In the genomic region with DNA sequence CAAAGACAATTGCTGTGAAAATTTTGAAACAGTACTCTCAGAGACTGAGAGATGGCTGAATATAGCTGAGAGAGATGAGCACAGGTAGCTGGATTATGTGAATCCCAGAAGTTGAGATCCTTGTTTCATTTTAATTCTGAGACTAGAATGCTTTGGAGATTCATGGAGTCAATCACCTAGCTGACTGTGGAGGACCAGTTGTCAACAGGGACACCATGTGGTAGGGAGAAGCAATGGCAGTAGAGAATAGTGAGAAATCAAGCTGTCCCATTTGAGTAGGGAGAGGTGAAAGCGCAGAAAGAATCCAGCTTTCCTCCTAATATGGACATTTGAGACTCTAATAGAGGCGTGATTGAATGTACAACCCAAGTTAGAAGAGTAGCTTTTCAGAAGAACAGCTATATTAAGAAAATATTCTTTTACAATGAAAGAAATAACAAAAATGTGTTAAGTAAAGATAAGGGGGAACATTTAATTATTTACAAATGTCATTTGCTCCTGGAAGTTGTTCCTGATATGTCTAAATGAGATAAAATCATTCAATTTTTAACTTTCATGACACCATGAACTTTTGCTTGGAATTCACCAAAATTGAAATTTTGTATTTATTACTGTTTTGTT, we compare ENCODE assay signal across 8 cellular contexts. TPM values are rescaled to one million over a fixed set of nuclear protein-coding genes. Genes with fewer than 3 reads are reported as not detected.
DNase-seq lines count a peak whose midpoint lies in the region; ATAC-seq and TF ChIP-seq lines count a peak whose summit lies in the region.

No MANE protein-coding gene starts in this region.

- ATAC-seq in GM21723 (IDR thresholded peaks at IDR 0.05; ENCODE audit: unreplicated experiment): peak; percentile 89
- ATAC-seq in gastroesophageal sphincter: peak; percentile 60
- no peak for ATAC-seq in activated CD4-positive, CD25-positive, alpha-beta regulatory T cell treated with anti-CD3 and anti-CD28 coated beads, Interleukin-2, amount 50 U/mL, for 24 hours

- TF ChIP-seq POLR2A in gastroesophageal sphincter (IDR thresholded peaks at IDR 0.05): no peak

- no peak overlapping the region for H3K27ac ChIP-seq in gastroesophageal sphincter

- DNase-seq in GM04504 (ENCODE audit: low read depth) (peak; percentile 38), SKM-1 (lab: John Stamatoyannopoulos, UW; ENCODE audit: unreplicated experiment) (peak; percentile 37), retinal pigment epithelial cell (ENCODE audit: low read depth) (no peak), middle frontal gyrus (ENCODE audit: extremely low spot score, low spot score) (no peak)

- TF ChIP-seq EP300 in gastroesophageal sphincter (IDR thresholded peaks at IDR 0.05): no peak

- 11 to 13% methylated on average over 2 of the region's 2 CpGs for WGBS in gastroesophageal sphincter (ENCODE audit: low coverage in 1 of 2), 2 donors

- H3K36me3 ChIP-seq in gastroesophageal sphincter: no peaks in the 10 kb centered on the region

- TF ChIP-seq CTCF in LNCAP (IDR thresholded peaks at IDR 0.05) (peak; percentile 61), gastroesophageal sphincter (IDR thresholded peaks at IDR 0.05) (peak; percentile 55 to 80 (median 70)), retinal pigment epithelial cell (conservative IDR thresholded peaks at IDR 0.05; ENCODE audit: low read depth, low read length) (peak; percentile 96)

- no peaks in the 10 kb centered on the region for H3K4me1 ChIP-seq in gastroesophageal sphincter

- H3K4me3 ChIP-seq in gastroesophageal sphincter: no peak overlapping the region
- H3K4me3 ChIP-seq in retinal pigment epithelial cell (ENCODE audit: low read length): no peak overlapping the region

- no peaks in the 10 kb centered on the region for H3K9me3 ChIP-seq in gastroesophageal sphincter

- H3K27me3 ChIP-seq in gastroesophageal sphincter: no peaks in the 10 kb centered on the region

RNA-seq across cellular contexts. Expression of a gene that starts 30.3 kb away (rescaled TPM):
- total RNA-seq in gastroesophageal sphincter: 1 to 10 TPM; 1.6 to 5.8 (median 2.7) TPM

Comparison
In these comparisons a context has a peak if more than half of its experiments do, and no peak if none do; other contexts are left out.
1. DNase-seq: peak in GM04504 (single experiment) and SKM-1 (single experiment); none in retinal pigment epithelial cell (single experiment) and middle frontal gyrus (single experiment).
2. ATAC-seq: peak in GM21723 (single experiment) and gastroesophageal sphincter (single experiment); none in activated CD4-positive, CD25-positive, alpha-beta regulatory T cell treated with anti-CD3 and anti-CD28 coated beads, Interleukin-2, amount 50 U/mL, for 24 hours (0 of 2).
3. Peak in every context shown above with its lines, with median percentiles within 50 percentile points of each other: CTCF ChIP-seq.